ENCODE assay signal across 15 cellular contexts in the genomic region with DNA sequence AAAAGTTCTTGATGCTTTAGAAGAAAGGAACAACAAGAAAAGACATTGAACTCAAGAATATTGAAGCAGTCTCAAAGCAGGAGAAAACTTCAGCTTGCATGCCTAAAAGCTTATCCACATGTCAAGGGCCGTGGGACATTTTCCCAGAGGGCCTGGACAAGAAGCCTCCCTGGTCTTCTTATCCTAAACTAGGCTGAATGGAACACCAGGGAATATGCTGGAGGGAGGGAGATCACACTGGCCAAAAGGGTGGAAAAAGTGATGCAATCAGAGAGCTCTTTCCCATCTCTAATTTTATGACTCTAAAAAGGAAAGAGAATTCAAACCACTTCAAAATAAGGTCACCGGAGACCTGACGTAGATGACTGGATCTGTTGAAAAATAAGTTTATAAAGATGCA.
DNase-seq lines count a peak whose midpoint lies in the region; ATAC-seq, FAIRE-seq and TF ChIP-seq lines count a peak whose summit lies in the region.
"Had no signal": no experiment of that assay in that cellular context is flagged by ENCODE, and none has a peak within 500 bp of the region (broad histone marks: within the 10 kb centered on the region; RNA-seq: fewer than 3 reads in every experiment).

No MANE protein-coding gene starts in this region.

- 88% methylated on average over 3 of the region's 3 CpGs; no CpG with 5 or more reads in 1 of the 2 experiments for WGBS in H1 (ENCODE audit: extremely low coverage in 1 of 2, insufficient coverage in 1 of 2, insufficient read length in 1 of 2, insufficient replicate concordance in 2 of 2, low coverage in 1 of 2, low lambda C conversion rate in 2 of 2, missing lambda C conversion rate in 1 of 2), 2 experiments
- WGBS in right cardiac atrium: 36% methylated on average over 3 of the region's 3 CpGs

- H3K27ac ChIP-seq in H1 (ENCODE audit: low read depth, low read length): no peak overlapping the region
- peak overlapping the region; percentile 64 for H3K27ac ChIP-seq in right cardiac atrium (ENCODE audit: low read length)
- H3K27ac ChIP-seq: BLaER1 treated with 17β-estradiol and CSF1 and Interleukin-3, amounts not matched to agents 10 nM and 100 nM; body of pancreas had no signal

- no peak overlapping the region for H3K4me3 Mint-ChIP-seq in activated CD4-positive, alpha-beta memory T cell treated with anti-CD3 and anti-CD28 coated beads for 36 hours
- H3K4me3 Mint-ChIP-seq in effector memory CD8-positive, alpha-beta T cell: no peak overlapping the region
- H3K4me3 Mint-ChIP-seq: activated naive CD4-positive, alpha-beta T cell treated with anti-CD3 and anti-CD28 coated beads for 36 hours; T-helper 1 cell treated with Interleukin-12 subunit alpha and Interleukin-12 subunit beta and Interleukin-4 antibody, amounts not matched to agents 30 μg/mL and 1 μg/mL, for 36 hours had no signal

- no peaks in the 10 kb centered on the region for H3K36me3 ChIP-seq in H1 (ENCODE audit: control insufficient read depth in 2 of 4, insufficient read depth in 4 of 4, low read length in 3 of 4)
- H3K36me3 ChIP-seq: BLaER1 treated with 17β-estradiol and CSF1 and Interleukin-3, amounts not matched to agents 10 nM and 100 nM had no signal

- no peak overlapping the region for H2BK15ac ChIP-seq in H1 (ENCODE audit: low read length)

- no peaks in the 10 kb centered on the region for H3K79me1 ChIP-seq in H1 (ENCODE audit: low read depth, low read length)

- no peak overlapping the region for H3K27ac Mint-ChIP-seq in activated CD4-positive, alpha-beta memory T cell treated with anti-CD3 and anti-CD28 coated beads for 36 hours
- H3K27ac Mint-ChIP-seq in effector memory CD8-positive, alpha-beta T cell: no peak overlapping the region
- H3K27ac Mint-ChIP-seq: activated naive CD4-positive, alpha-beta T cell treated with anti-CD3 and anti-CD28 coated beads for 36 hours; T-helper 1 cell treated with Interleukin-12 subunit alpha and Interleukin-12 subunit beta and Interleukin-4 antibody, amounts not matched to agents 30 μg/mL and 1 μg/mL, for 36 hours had no signal

- H2BK120ac ChIP-seq in H1 (replicated peaks; ENCODE audit: low read depth, low read length): no peak overlapping the region

- no peak overlapping the region for H3K4me3 ChIP-seq in H1 (ENCODE audit: extremely low read depth in 1 of 4, insufficient read depth in 2 of 4, low read depth in 3 of 4, low read length in 4 of 4)
- H3K4me3 ChIP-seq in right cardiac atrium (ENCODE audit: low read length): no peak overlapping the region
- H3K4me3 ChIP-seq: BLaER1 treated with 17β-estradiol and CSF1 and Interleukin-3, amounts not matched to agents 10 nM and 100 nM; body of pancreas had no signal

- H2AFZ ChIP-seq in H1 (ENCODE audit: low read length): peak overlapping the region; percentile 14; the same call in 1 of the 2 replicates

- H3K56ac ChIP-seq in H1 (replicated peaks; ENCODE audit: insufficient read length, low read depth, low read length): no peak overlapping the region

- H4K91ac ChIP-seq in H1 (replicated peaks; ENCODE audit: insufficient read length, low read length): no peak overlapping the region

- DNase-seq in H1 (ENCODE audit: low read depth in 1 of 2, low spot score in 2 of 2) (no peak), right cardiac atrium (peak; percentile 56 to 86 (median 79)), putamen (ENCODE audit: low spot score) (peak; percentile 28), AG20443 (ENCODE audit: low spot score) (no peak)
- DNase-seq in activated CD4-positive, alpha-beta memory T cell treated with anti-CD3 and anti-CD28 coated beads for 36 hours: no peak
- no peak for DNase-seq in effector memory CD8-positive, alpha-beta T cell
- DNase-seq: activated CD8-positive, alpha-beta memory T cell treated with anti-CD3 and anti-CD28 coated beads, Interleukin-2, amount 50 U/mL, for 48 hours; activated naive CD4-positive, alpha-beta T cell treated with anti-CD3 and anti-CD28 coated beads for 36 hours; NCI-H1417 treated with DMSO at 0.1 percent for 48 hours; NCI-H2227 treated with DMSO at 0.1 percent for 48 hours had no signal

- TF ChIP-seq CTCF in H1 (IDR thresholded peaks at IDR 0.05; ENCODE audit: control extremely low read depth in 1 of 3, insufficient read depth in 1 of 3, low read depth in 1 of 3, low read length in 3 of 3): no peak

- no peaks in the 10 kb centered on the region for H3K23me2 ChIP-seq in H1 (ENCODE audit: low read depth, low read length)

- POLR2A ChIA-PET in H1 (lab: Charles Lee; ENCODE audit: partially characterized antibody): interaction anchor here (1.4 kb wide), 1 partner anchor 11 kb away, joined by 3 read pairs; no protein-coding TSS in a partner anchor
- POLR2A ChIA-PET in activated CD4-positive, alpha-beta memory T cell treated with anti-CD3 and anti-CD28 coated beads for 36 hours (lab: Charles Lee): no interaction called here

- H4K8ac ChIP-seq in H1 (ENCODE audit: extremely low read depth, insufficient read depth, low read length): no peak overlapping the region

- intact Hi-C loops in right cardiac atrium (cut with DNase I): no loop called here
- intact Hi-C loops in activated CD4-positive, alpha-beta memory T cell treated with anti-CD3 and anti-CD28 coated beads for 36 hours (cut with micrococcal nuclease): no loop called here

- no peak overlapping the region for H4K5ac ChIP-seq in H1 (ENCODE audit: insufficient read length, low read depth, low read length)

- H3K14ac ChIP-seq in H1 (ENCODE audit: insufficient read length): no peak overlapping the region

- H3K27me3 Mint-ChIP-seq in activated CD4-positive, alpha-beta memory T cell treated with anti-CD3 and anti-CD28 coated beads for 36 hours: peaks cover 1% of the 10 kb centered on the region
- H3K27me3 Mint-ChIP-seq in effector memory CD8-positive, alpha-beta T cell: no peaks in the 10 kb centered on the region

- no peaks in the 10 kb centered on the region for H3K9me3 Mint-ChIP-seq in activated CD4-positive, alpha-beta memory T cell treated with anti-CD3 and anti-CD28 coated beads for 36 hours
- H3K9me3 Mint-ChIP-seq in effector memory CD8-positive, alpha-beta T cell: no peaks in the 10 kb centered on the region
- H3K9me3 Mint-ChIP-seq: activated naive CD4-positive, alpha-beta T cell treated with anti-CD3 and anti-CD28 coated beads for 36 hours; T-helper 1 cell treated with Interleukin-12 subunit alpha and Interleukin-12 subunit beta and Interleukin-4 antibody, amounts not matched to agents 30 μg/mL and 1 μg/mL, for 36 hours had no signal

- TF ChIP-seq RAD21 in H1 (IDR thresholded peaks at IDR 0.05 in 1 of 2, conservative IDR thresholded peaks at IDR 0.05 in 1 of 2; ENCODE audit: low read depth in 2 of 2, low read length in 2 of 2): no peak

- no peak overlapping the region for H3K4me2 ChIP-seq in H1 (ENCODE audit: insufficient read depth in 1 of 2, low read depth in 2 of 2, low read length in 2 of 2)
- H3K4me2 ChIP-seq: BLaER1 treated with 17β-estradiol and CSF1 and Interleukin-3, amounts not matched to agents 10 nM and 100 nM had no signal

- H3K18ac ChIP-seq in H1 (ENCODE audit: extremely low read depth, low read length): no peak overlapping the region; the same call in 1 of the 2 replicates

- H2BK12ac ChIP-seq in H1 (ENCODE audit: low read depth, low read length): peak overlapping the region; percentile 10; the same call in 1 of the 2 replicates

- H3K4me1 Mint-ChIP-seq in activated CD4-positive, alpha-beta memory T cell treated with anti-CD3 and anti-CD28 coated beads for 36 hours (ENCODE audit: low read depth): no peaks in the 10 kb centered on the region
- no peaks in the 10 kb centered on the region for H3K4me1 Mint-ChIP-seq in effector memory CD8-positive, alpha-beta T cell (ENCODE audit: low read depth in 2 of 2)

- no peak overlapping the region for H3K23ac ChIP-seq in H1 (ENCODE audit: insufficient read length)

- CTCF ChIA-PET in H1 (lab: Charles Lee; ENCODE audit: partially characterized antibody): interaction anchor here (0.9 kb wide), 1 partner anchor 35 kb away, joined by 3 read pairs; no protein-coding TSS in a partner anchor
- CTCF ChIA-PET in activated CD4-positive, alpha-beta memory T cell treated with anti-CD3 and anti-CD28 coated beads for 36 hours (lab: Charles Lee): no interaction called here

- H3K27me3 ChIP-seq in H1 (replicated peaks in 1 of 4; ENCODE audit: control insufficient read depth in 3 of 4, extremely low read depth in 1 of 4, insufficient read depth in 3 of 4, low read length in 3 of 4): no peaks in the 10 kb centered on the region
- no peaks in the 10 kb centered on the region for H3K27me3 ChIP-seq in right cardiac atrium (ENCODE audit: control insufficient read depth, insufficient read depth)
- H3K27me3 ChIP-seq: BLaER1 treated with 17β-estradiol and CSF1 and Interleukin-3, amounts not matched to agents 10 nM and 100 nM; body of pancreas had no signal

- H2BK20ac ChIP-seq in H1 (ENCODE audit: low read length): no peak overlapping the region; the same call in 1 of the 2 replicates

- no peak overlapping the region for H3K9ac ChIP-seq in H1 (replicated peaks in 1 of 4; ENCODE audit: extremely low read depth in 1 of 4, low read depth in 3 of 4, low read length in 3 of 4)
- H3K9ac ChIP-seq: BLaER1 treated with 17β-estradiol and CSF1 and Interleukin-3, amounts not matched to agents 10 nM and 100 nM had no signal

- no peak overlapping the region for H2AK5ac ChIP-seq in H1 (ENCODE audit: low read depth, low read length)

- H3K4ac ChIP-seq in H1 (replicated peaks; ENCODE audit: insufficient read length, low read depth, low read length): no peak overlapping the region

- H3K9me3 ChIP-seq in H1 (ENCODE audit: insufficient read depth in 2 of 2, low read depth in 1 of 2, low read length in 1 of 2) (no peaks in the 10 kb centered on the region), right cardiac atrium (ENCODE audit: control insufficient read depth, low read length) (no peaks in the 10 kb centered on the region)
- H3K9me3 ChIP-seq: BLaER1 treated with 17β-estradiol and CSF1 and Interleukin-3, amounts not matched to agents 10 nM and 100 nM; body of pancreas had no signal

- no peak for TF ChIP-seq POLR2A in H1 (IDR thresholded peaks at IDR 0.05; ENCODE audit: control extremely low read depth in 1 of 2, low read depth in 2 of 2, low read length in 2 of 2)

- no peak overlapping the region for H2BK5ac ChIP-seq in H1 (ENCODE audit: low read depth, low read length)

- FAIRE-seq in H1 (lab: Jason Lieb, UNC): peak; percentile 36
- FAIRE-seq: GM18507 had no signal

- no peak for TF ChIP-seq EP300 in H1 (IDR thresholded peaks at IDR 0.05; ENCODE audit: borderline replicate concordance in 1 of 2, low read depth in 2 of 2, low read length in 2 of 2)

- H3K4me1 ChIP-seq in H1 (replicated peaks in 1 of 4; ENCODE audit: control insufficient read depth in 3 of 4, insufficient read depth in 4 of 4, low read length in 3 of 4) (peaks cover 4 to 20% (median 14%) of the 10 kb centered on the region in 4 experiments; a peak in 5 of 7 replicates), right cardiac atrium (ENCODE audit: control insufficient read depth, insufficient read depth, low read length) (peaks cover 5% of the 10 kb centered on the region)
- H3K4me1 ChIP-seq: body of pancreas had no signal

- ATAC-seq in right cardiac atrium (peak; percentile 92 to 93), GM18498 (IDR thresholded peaks at IDR 0.05; ENCODE audit: unreplicated experiment) (no peak)
- no peak for ATAC-seq in effector memory CD8-positive, alpha-beta T cell (replicated peaks)
- ATAC-seq: body of pancreas had no signal

- H3K36me3 Mint-ChIP-seq in activated CD4-positive, alpha-beta memory T cell treated with anti-CD3 and anti-CD28 coated beads for 36 hours: no peaks in the 10 kb centered on the region
- no peaks in the 10 kb centered on the region for H3K36me3 Mint-ChIP-seq in effector memory CD8-positive, alpha-beta T cell (ENCODE audit: insufficient read depth)

- H3K79me2 ChIP-seq in H1 (ENCODE audit: control insufficient read depth in 1 of 2, insufficient read depth in 2 of 2, low read length in 2 of 2): no peaks in the 10 kb centered on the region

- no peaks in the 10 kb centered on the region for H4K20me1 ChIP-seq in H1 (replicated peaks in 1 of 2; ENCODE audit: control insufficient read depth in 1 of 2, insufficient read depth in 2 of 2, low read length in 2 of 2)
- H4K20me1 ChIP-seq: BLaER1 treated with 17β-estradiol and CSF1 and Interleukin-3, amounts not matched to agents 10 nM and 100 nM had no signal

Comparison
In these comparisons a context has a peak if more than half of its experiments do, and no peak if none do; other contexts are left out.
1. DNase-seq: peak in right cardiac atrium (3 of 3) and putamen (single experiment); none in H1 (0 of 2), AG20443 (single experiment), activated CD4-positive, alpha-beta memory T cell treated with anti-CD3 and anti-CD28 coated beads for 36 hours (single experiment) and effector memory CD8-positive, alpha-beta T cell (0 of 3).
2. ATAC-seq: peak in right cardiac atrium (2 of 2); none in GM18498 (single experiment) and effector memory CD8-positive, alpha-beta T cell (single experiment).